ENCODE assay signal across 8 cellular contexts in the genomic region with DNA sequence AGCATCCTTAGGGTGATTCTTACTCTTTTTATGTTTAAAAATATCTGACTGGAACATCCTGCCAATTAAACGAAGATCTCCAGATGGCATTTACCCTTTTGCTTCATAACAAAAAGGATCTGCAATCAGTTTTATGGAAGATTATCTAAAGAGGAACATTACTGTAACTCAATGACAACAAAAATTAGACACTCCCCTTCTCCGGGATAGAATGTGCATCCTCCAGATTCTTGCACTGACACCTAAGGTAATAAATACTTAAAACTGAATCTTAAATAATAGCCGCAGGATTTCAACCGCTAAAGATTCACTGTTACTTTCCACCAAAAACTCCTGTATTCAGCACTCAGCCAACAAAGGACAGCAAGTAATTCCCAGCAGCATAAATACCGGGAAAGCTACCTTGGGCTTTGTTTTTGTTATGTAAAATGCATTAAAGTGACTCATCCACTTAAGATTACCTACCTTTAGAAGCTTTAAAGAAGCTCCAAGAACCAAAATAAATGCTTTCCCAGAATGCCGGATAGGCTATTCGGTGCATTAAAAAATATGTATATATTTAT. TPM values are rescaled to one million over a fixed set of nuclear protein-coding genes. Genes with fewer than 3 reads are reported as not detected.
DNase-seq lines count a peak whose midpoint lies in the region; ATAC-seq and TF ChIP-seq lines count a peak whose summit lies in the region.

No MANE protein-coding gene starts in this region.

- no peak for ATAC-seq in GM19035 (IDR thresholded peaks at IDR 0.05; ENCODE audit: unreplicated experiment)

- DNase-seq in NCI-H1092 treated with DMSO at 0.1 percent for 48 hours (lab: John Stamatoyannopoulos, UW) (peak; percentile 70), NCI-H1092 (lab: John Stamatoyannopoulos, UW) (no peak), RWPE1 (ENCODE audit: low spot score) (peak; percentile 5), hepatocyte (ENCODE audit: low spot score) (no peak), middle frontal gyrus (ENCODE audit: extremely low spot score, low spot score) (no peak)
- DNase-seq in activated CD4-positive, alpha-beta T cell treated with anti-CD3 and anti-CD28 coated beads, Interleukin-2, amount 50 U/mL, for 4 hours: no peak

- H3K9me3 ChIP-seq in hepatocyte (ENCODE audit: low read depth): no peaks in the 10 kb centered on the region
- H3K9me3 ChIP-seq in skeletal muscle satellite cell (replicated peaks; ENCODE audit: low read length): no peaks in the 10 kb centered on the region

- peaks cover 25% of the 10 kb centered on the region for H3K27me3 ChIP-seq in hepatocyte
- H3K27me3 ChIP-seq in skeletal muscle satellite cell (ENCODE audit: control insufficient read depth, insufficient read depth, low read length): no peaks in the 10 kb centered on the region

- H3K9me2 ChIP-seq in hepatocyte (replicated peaks; ENCODE audit: insufficient read depth): no peaks in the 10 kb centered on the region

- CTCF ChIA-PET in RWPE1 (lab: Yijun Ruan, JAX): no interaction called here

- H3K4me1 ChIP-seq in hepatocyte (ENCODE audit: insufficient read depth) (no peaks in the 10 kb centered on the region), skeletal muscle satellite cell (ENCODE audit: control insufficient read depth, insufficient read depth, low read length) (peaks cover 17% of the 10 kb centered on the region)

- H4K20me1 ChIP-seq in hepatocyte (ENCODE audit: insufficient read depth, poor library complexity, severe bottlenecking): peaks cover 4% of the 10 kb centered on the region

- TF ChIP-seq CTCF in RWPE1 (conservative IDR thresholded peaks at IDR 0.05; ENCODE audit: low read depth) (no peak), hepatocyte (IDR thresholded peaks at IDR 0.05; ENCODE audit: poor library complexity) (no peak)

- H3K36me3 ChIP-seq in hepatocyte (replicated peaks; ENCODE audit: insufficient read depth, low read depth) (no peaks in the 10 kb centered on the region), skeletal muscle satellite cell (ENCODE audit: insufficient read depth, low read length) (no peaks in the 10 kb centered on the region)

- peak overlapping the region; percentile 93 for H2AFZ ChIP-seq in hepatocyte

- WGBS in hepatocyte (ENCODE audit: low lambda C conversion rate, missing lambda C conversion rate): 14% methylated on average over 7 of the region's 7 CpGs

- peak overlapping the region; percentile 75 for H3K4me3 ChIP-seq in hepatocyte
- H3K4me3 ChIP-seq in skeletal muscle satellite cell (ENCODE audit: low read length): peak overlapping the region; percentile 97

- peak overlapping the region; percentile 92 for H3K9ac ChIP-seq in skeletal muscle satellite cell (ENCODE audit: low read depth, low read length)

- H3K27ac ChIP-seq in RWPE1: no peak overlapping the region
- H3K27ac ChIP-seq in hepatocyte: no peak overlapping the region

- POLR2A ChIA-PET in RWPE1 (lab: Yijun Ruan, JAX; ENCODE audit: low non-redundant PET): no interaction called here

- peak overlapping the region; percentile 91 for H3K4me2 ChIP-seq in hepatocyte
- H3K4me2 ChIP-seq in skeletal muscle satellite cell (ENCODE audit: low read length): peak overlapping the region; percentile 98

- H3K79me2 ChIP-seq in hepatocyte: no peaks in the 10 kb centered on the region

RNA-seq across cellular contexts. Expression of gene CACNA2D1, which starts 1.6 kb away (rescaled TPM):
- total RNA-seq in hepatocyte: 9.0 and 18.9 TPM in 2 replicates
- polyA plus RNA-seq in hepatocyte: 2.2 and 3.1 TPM in 2 replicates
- total RNA-seq in skeletal muscle satellite cell (2012; rRNA removed): 39.0 and 46.7 TPM in 2 replicates

Comparison
In these comparisons a context has a peak if more than half of its experiments do, and no peak if none do; other contexts are left out.
1. DNase-seq: peak in NCI-H1092 treated with DMSO at 0.1 percent for 48 hours (single experiment) and RWPE1 (single experiment); none in NCI-H1092 (single experiment), hepatocyte (single experiment), activated CD4-positive, alpha-beta T cell treated with anti-CD3 and anti-CD28 coated beads, Interleukin-2, amount 50 U/mL, for 4 hours (0 of 2) and middle frontal gyrus (single experiment).